In the genomic region with DNA sequence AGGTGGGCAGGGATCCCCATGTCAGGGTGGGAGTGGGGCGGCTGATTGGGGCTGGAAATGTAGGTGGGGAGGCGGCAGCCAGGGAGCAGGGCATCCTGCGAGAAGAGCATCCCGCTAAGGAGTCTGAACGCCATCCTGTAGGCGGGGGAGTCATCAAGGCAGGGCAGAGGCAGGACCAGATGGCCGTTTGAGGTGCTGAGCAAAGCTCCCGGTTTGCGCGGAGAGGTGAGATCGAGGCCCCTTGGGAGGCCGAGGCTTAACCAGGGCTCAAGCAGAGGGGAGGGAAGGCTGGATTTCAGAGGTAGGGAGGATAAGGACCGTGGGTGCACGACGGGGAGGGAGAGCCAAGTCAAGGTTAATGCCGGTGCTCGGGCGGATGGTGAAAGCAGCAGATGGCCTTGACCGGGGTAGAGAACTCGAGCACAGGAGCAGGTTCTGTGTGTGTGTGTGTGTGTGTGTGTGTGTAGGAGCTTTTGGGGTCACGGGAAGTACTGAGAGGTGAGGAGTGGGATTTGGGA, we compare ENCODE assay signal across 8 cellular contexts. TPM values are rescaled to one million over a fixed set of nuclear protein-coding genes. Genes with fewer than 3 reads are reported as not detected.
DNase-seq lines count a peak whose midpoint lies in the region; ATAC-seq, FAIRE-seq and TF ChIP-seq lines count a peak whose summit lies in the region.

No MANE protein-coding gene starts in this region.

- CTCF ChIA-PET in activated CD4-positive, alpha-beta T cell treated with anti-CD3 and anti-CD28 coated beads, Interleukin-2, amount 10 ng/mL, durations not matched to agents 7 days and 5 days (lab: Charles Lee) = interaction anchor here (0.9 to 1.8 kb wide), 4 partner anchors 13 to 314 kb away, joined by 3 to 6 read pairs (median 3); partner anchors contain the start of gene NME1

- no peaks in the 10 kb centered on the region for H3K9me3 ChIP-seq in pancreas

- POLR2A ChIA-PET in activated CD4-positive, alpha-beta T cell treated with anti-CD3 and anti-CD28 coated beads, Interleukin-2, amount 10 ng/mL, durations not matched to agents 7 days and 5 days (lab: Charles Lee) = interaction anchor here (1.7 kb wide), 1 partner anchor 12 kb away, joined by 4 read pairs; the partner anchor contains the start of gene NME1

- FAIRE-seq in pancreas (lab: Jason Lieb, UNC) = no peak
- FAIRE-seq in HTR-8/SVneo (lab: Jason Lieb, UNC) = no peak

- H3K27ac Mint-ChIP-seq in activated CD4-positive, alpha-beta T cell treated with anti-CD3 and anti-CD28 coated beads, Interleukin-2, amount 10 ng/mL, durations not matched to agents 7 days and 5 days = peak overlapping the region; percentile 100

- WGBS in pancreas, 2 donors = 6 to 9% methylated on average over 21 of the region's 21 CpGs

- DNase-seq in Right ventricle myocardium inferior (ENCODE audit: missing footprints) (peak; percentile 73), cardiac septum (ENCODE audit: low spot score) (no peak), foreskin fibroblast (peak in 1 of 2 donors; percentile 65), pancreas (peak in 3 of 6 donors; percentile 54 to 76 (median 64)), HTR-8/SVneo (ENCODE audit: insufficient read length, low spot score) (no peak)
- no peak for DNase-seq in activated CD4-positive, alpha-beta T cell treated with anti-CD3 and anti-CD28 coated beads, Interleukin-2, amount 10 ng/mL, durations not matched to agents 7 days and 5 days

- H3K27ac ChIP-seq in pancreas = peak overlapping the region; percentile 87 to 90 (median 90)

- H3K27me3 ChIP-seq in pancreas = no peaks in the 10 kb centered on the region

- H3K4me3 Mint-ChIP-seq in activated CD4-positive, alpha-beta T cell treated with anti-CD3 and anti-CD28 coated beads, Interleukin-2, amount 10 ng/mL, durations not matched to agents 7 days and 5 days = peak overlapping the region; percentile 90

- peak; percentile 1 for ATAC-seq in Right ventricle myocardium inferior
- ATAC-seq in HG03280 (IDR thresholded peaks at IDR 0.05; ENCODE audit: unreplicated experiment) = peak; percentile 17
- peak; percentile 5 to 15 (median 10) for ATAC-seq in pancreas
- no peak for ATAC-seq in HG02840 (IDR thresholded peaks at IDR 0.05; ENCODE audit: low FRiP score, unreplicated experiment)

- peaks cover 0 to 24% (median 8%) of the 10 kb centered on the region in 3 donors for H3K36me3 ChIP-seq in pancreas

- H3K4me3 ChIP-seq in foreskin fibroblast (ENCODE audit: low read depth in 1 of 2, low read length in 2 of 2) (peak overlapping the region; percentile 74 to 77), pancreas (peak overlapping the region; percentile 87 to 99 (median 96))

- H3K4me1 Mint-ChIP-seq in activated CD4-positive, alpha-beta T cell treated with anti-CD3 and anti-CD28 coated beads, Interleukin-2, amount 10 ng/mL, durations not matched to agents 7 days and 5 days = peaks cover 36% of the 10 kb centered on the region

- H3K36me3 Mint-ChIP-seq in activated CD4-positive, alpha-beta T cell treated with anti-CD3 and anti-CD28 coated beads, Interleukin-2, amount 10 ng/mL, durations not matched to agents 7 days and 5 days (ENCODE audit: low read depth) = peaks cover 49% of the 10 kb centered on the region

- H3K4me1 ChIP-seq in pancreas = no peaks in the 10 kb centered on the region

- H3K27me3 Mint-ChIP-seq in activated CD4-positive, alpha-beta T cell treated with anti-CD3 and anti-CD28 coated beads, Interleukin-2, amount 10 ng/mL, durations not matched to agents 7 days and 5 days = no peaks in the 10 kb centered on the region

- TF ChIP-seq CTCF in foreskin fibroblast (IDR thresholded peaks at IDR 0.05; ENCODE audit: low read depth, low read length) (no peak), pancreas (IDR thresholded peaks at IDR 0.05) (no peak)

- intact Hi-C loops in Right ventricle myocardium inferior (cut with DNase I) (loop anchor here (1.0 to 5.0 kb wide), 4 partner anchors 12 to 164 kb away; partner anchors contain the start of genes MBTD1, NME1 and UTP18), cardiac septum (cut with DNase I) (loop anchor here (10.0 kb wide), 1 partner anchor 89 kb away; no protein-coding TSS in a partner anchor), pancreas (cut with DNase I) (no loop called here)

- H3K9me3 Mint-ChIP-seq in activated CD4-positive, alpha-beta T cell treated with anti-CD3 and anti-CD28 coated beads, Interleukin-2, amount 10 ng/mL, durations not matched to agents 7 days and 5 days = no peaks in the 10 kb centered on the region

RNA-seq across cellular contexts. Expression of gene NME2, which starts 0.5 kb away (rescaled TPM):
- total RNA-seq in Right ventricle myocardium inferior (278 TPM), cardiac septum (225 TPM), pancreas (100 to 1,000 TPM; 137 to 315 (median 286) TPM)
- total RNA-seq in activated CD4-positive, alpha-beta T cell treated with anti-CD3 and anti-CD28 coated beads, Interleukin-2, amount 10 ng/mL, durations not matched to agents 7 days and 5 days = 100 to 1,000 TPM; 368 to 415 TPM
- polyA plus RNA-seq in pancreas = 100 to 1,000 TPM; 263 to 371 TPM

RNA-seq across cellular contexts. Expression of gene NME1, which starts 12.4 kb away (rescaled TPM):
- total RNA-seq in Right ventricle myocardium inferior (18.8 TPM), cardiac septum (23.2 TPM), pancreas (10 to 100 TPM; 15.6 to 49.1 (median 34.8) TPM)
- total RNA-seq in activated CD4-positive, alpha-beta T cell treated with anti-CD3 and anti-CD28 coated beads, Interleukin-2, amount 10 ng/mL, durations not matched to agents 7 days and 5 days = 100 to 1,000 TPM; 104 to 107 TPM
- polyA plus RNA-seq in pancreas = 10 to 100 TPM; 43.6 to 57.1 TPM

RNA-seq across cellular contexts. Expression of gene SPAG9, which starts 45.1 kb away (rescaled TPM):
- total RNA-seq in Right ventricle myocardium inferior (49.4 TPM), cardiac septum (57.8 TPM), pancreas (10 to 100 TPM; 32.3 to 56.1 (median 42.9) TPM)
- 10 to 100 TPM; 43.6 to 58.5 TPM for total RNA-seq in activated CD4-positive, alpha-beta T cell treated with anti-CD3 and anti-CD28 coated beads, Interleukin-2, amount 10 ng/mL, durations not matched to agents 7 days and 5 days
- polyA plus RNA-seq in pancreas = 10 to 100 TPM; 18.7 to 33.0 TPM

Comparison
In these comparisons a context has a peak if more than half of its experiments do, and no peak if none do; other contexts are left out.
1. intact Hi-C loops: an anchor here in Right ventricle myocardium inferior (1.0 to 5.0 kb wide) and cardiac septum (10.0 kb wide); none called in pancreas.